9 cellular contexts compared by ENCODE assay signal in genomic region chr3:142844339-142844977, GRCh38. TPM values are rescaled to one million over a fixed set of nuclear protein-coding genes. Genes with fewer than 3 reads are reported as not detected.
DNase-seq lines count a peak whose midpoint lies in the region; ATAC-seq, FAIRE-seq and TF ChIP-seq lines count a peak whose summit lies in the region.
"Had no signal": no experiment of that assay in that cellular context is flagged by ENCODE, and none has a peak within 500 bp of the region (broad histone marks: within the 10 kb centered on the region; RNA-seq: fewer than 3 reads in every experiment).

No MANE protein-coding gene starts in this region.

- no peak overlapping the region for H3K14ac ChIP-seq in trophoblast cell (ENCODE audit: low read length)

- H2AFZ ChIP-seq in trophoblast cell (ENCODE audit: insufficient read depth, low read length, poor library complexity) = no peak overlapping the region

- no peak overlapping the region for H4K12ac ChIP-seq in trophoblast cell (ENCODE audit: low read depth, low read length)

- no peak for TF ChIP-seq POLR2A in GM18505 (IDR thresholded peaks at IDR 0.05; ENCODE audit: borderline replicate concordance, extremely low read depth, insufficient read depth, insufficient read length)

- in situ Hi-C loops in Caki2 (cut with HindIII; ENCODE audit: low pct_unique_long_range_greater_than_20kb, low sequenced_read_pairs) = loop anchor here (25.0 kb wide), 1 partner anchor 168 kb away; the partner anchor contains the start of gene U2SURP

- H3K36me3 ChIP-seq in bronchial epithelial cell (ENCODE audit: control insufficient read depth, insufficient read depth, low read length) (no peaks in the 10 kb centered on the region), trophoblast cell (ENCODE audit: control insufficient read depth in 1 of 2, insufficient read depth in 2 of 2, low read length in 2 of 2) (no peaks in the 10 kb centered on the region)

- H4K8ac ChIP-seq in trophoblast cell (ENCODE audit: low read depth, low read length) = no peak overlapping the region

- H3K27ac ChIP-seq in trophoblast cell (ENCODE audit: low read depth, low read length) = no peak overlapping the region

- H3K4ac ChIP-seq in trophoblast cell (ENCODE audit: low read depth, low read length) = no peak overlapping the region

- no CpG with 5 or more reads among the region's 4 CpGs for WGBS in trophoblast cell (ENCODE audit: extremely low coverage, insufficient coverage, insufficient read length)

- peak; percentile 48 for TF ChIP-seq CTCF in bronchial epithelial cell (IDR thresholded peaks at IDR 0.05; ENCODE audit: insufficient read depth, low read length, severe bottlenecking)

- no peaks in the 10 kb centered on the region for H3K27me3 ChIP-seq in bronchial epithelial cell (ENCODE audit: control insufficient read depth, insufficient read depth, low read length)
- H3K27me3 ChIP-seq in trophoblast cell (ENCODE audit: insufficient read depth, low read length) = no peaks in the 10 kb centered on the region

- H3K9me3 ChIP-seq in trophoblast cell (ENCODE audit: insufficient read depth, low read depth, low read length) = no peaks in the 10 kb centered on the region

- no peak overlapping the region for H2BK12ac ChIP-seq in trophoblast cell (ENCODE audit: low read length)

- no peak overlapping the region for H2BK120ac ChIP-seq in trophoblast cell (ENCODE audit: insufficient read depth, low read length, poor library complexity)

- no peaks in the 10 kb centered on the region for H3K79me1 ChIP-seq in trophoblast cell (ENCODE audit: low read length)

- no peaks in the 10 kb centered on the region for H3K4me1 ChIP-seq in trophoblast cell (ENCODE audit: control insufficient read depth in 1 of 2, insufficient read depth in 2 of 2, low read length in 2 of 2)

- H3K18ac ChIP-seq in trophoblast cell (ENCODE audit: low read length) = no peak overlapping the region

- H2AK5ac ChIP-seq in trophoblast cell (ENCODE audit: low read length) = no peak overlapping the region

- H3K4me3 ChIP-seq in bronchial epithelial cell (ENCODE audit: low read depth, low read length) (no peak overlapping the region), trophoblast cell (ENCODE audit: low read depth, low read length) (no peak overlapping the region)

- H3K23ac ChIP-seq in trophoblast cell (ENCODE audit: low read length) = no peak overlapping the region

- H4K91ac ChIP-seq in trophoblast cell (ENCODE audit: low read depth, low read length) = no peak overlapping the region

- H2BK5ac ChIP-seq in trophoblast cell (ENCODE audit: low read depth, low read length, poor library complexity) = no peak overlapping the region

- H3K79me2 ChIP-seq in trophoblast cell (ENCODE audit: control insufficient read depth, insufficient read depth, low read length, poor library complexity) = no peaks in the 10 kb centered on the region

- ATAC-seq in GM19351 (IDR thresholded peaks at IDR 0.05; ENCODE audit: unreplicated experiment) (peak; percentile 69), HG02884 (IDR thresholded peaks at IDR 0.05; ENCODE audit: unreplicated experiment) (no peak), GM18505 (IDR thresholded peaks at IDR 0.05; ENCODE audit: unreplicated experiment) (no peak)

- H3K9ac ChIP-seq in trophoblast cell (ENCODE audit: low read length) = no peak overlapping the region

- no peak overlapping the region for H3K4me2 ChIP-seq in trophoblast cell (ENCODE audit: low read length)

- no peak for FAIRE-seq in bronchial epithelial cell (lab: Jason Lieb, UNC)

- DNase-seq in Caki2 (ENCODE audit: low read depth) (peak; percentile 61), NCI-H1105 (lab: John Stamatoyannopoulos, UW) (peak; percentile 20), bronchial epithelial cell (ENCODE audit: low read depth) (peak; percentile 87), trophoblast cell (peak; percentile 19 to 73), amygdala (lab: John Stamatoyannopoulos, UW) (no peak)

RNA-seq across cellular contexts. Expression of gene PCOLCE2, which starts 44.4 kb away (rescaled TPM):
- 70.4 and 88.2 TPM in 2 replicates for total RNA-seq in Caki2 (2014; rRNA removed; shearing (Covaris generic); ENCODE audit: low replicate concordance)
- total RNA-seq in bronchial epithelial cell = 0.38 and 1.1 TPM in 2 replicates
- 1.5 and 2.2 TPM in 2 replicates for polyA plus RNA-seq in trophoblast cell (2013)
- total RNA-seq: T-helper 2 cell treated with Interferon-gamma antibody and Interleukin-4, amounts not matched to agents 100 ng/mL and 5 ng/mL, for 36 hours had no signal

Comparison
In these comparisons a context has a peak if more than half of its experiments do, and no peak if none do; other contexts are left out.
1. DNase-seq: peak in Caki2 (single experiment), NCI-H1105 (single experiment), bronchial epithelial cell (single experiment) and trophoblast cell (2 of 2); none in amygdala (0 of 56).
2. RNA of gene PCOLCE2, which starts 44.4 kb away (total RNA-seq): 70.4 to 88.2 TPM in Caki2; 0.38 to 1.1 TPM in bronchial epithelial cell; every median in the first group is over 10 times any median in the second.